2 cellular contexts compared by ENCODE assay signal in genomic region chr11:90582999-90583398, GRCh38.
DNase-seq lines count a peak whose midpoint lies in the region; TF ChIP-seq lines count a peak whose summit lies in the region.
"Not testable (repeated sequence)": the region's sequence is repeated elsewhere in the genome, so short reads cannot be mapped to it uniquely, and the experiment has no call there.

No MANE protein-coding gene starts in this region.

- not testable (repeated sequence) for H3K36me3 Mint-ChIP-seq in chondrocyte (ENCODE audit: low read depth)

- not testable (repeated sequence) for H3K27ac ChIP-seq in PC-9

- POLR2A ChIA-PET in PC-9 (lab: Charles Lee; ENCODE audit: unreplicated experiment) = not testable (repeated sequence)

- H3K27me3 Mint-ChIP-seq in chondrocyte (ENCODE audit: low read depth) = not testable (repeated sequence)

- TF ChIP-seq CTCF in PC-9 (conservative IDR thresholded peaks at IDR 0.05); chondrocyte (IDR thresholded peaks at IDR 0.05): not testable (repeated sequence)

- intact Hi-C loops in PC-9 (cut with micrococcal nuclease; ENCODE audit: unreplicated experiment) = not testable (repeated sequence)

- H2AFZ ChIP-seq in PC-9 = 0 out of 2 replicates have a peak overlapping the region, but pooled peaks have one; percentile 26

- not testable (repeated sequence) for H3F3A ChIP-seq in PC-9 (ENCODE audit: insufficient read depth, low read depth)

- peaks cover 19% of the 10 kb centered on the region for H3K9me3 Mint-ChIP-seq in chondrocyte (ENCODE audit: low read depth)

- BruUV-seq in PC-9 (replicated peaks; lab: Mats Ljungman, UMichigan) = not testable (repeated sequence)

- not testable (repeated sequence) for H4K20me1 ChIP-seq in PC-9 (ENCODE audit: insufficient read depth)

- H3K36me3 ChIP-seq in PC-9 (ENCODE audit: low read depth) = not testable (repeated sequence)

- DNase-seq in PC-9 = not testable (repeated sequence)
- DNase-seq in chondrocyte (ENCODE audit: low spot score) = peak; percentile 55

- not testable (repeated sequence) for H3K9me3 ChIP-seq in PC-9 (ENCODE audit: insufficient read depth, low read depth)

- not testable (repeated sequence) for H3K4me3 ChIP-seq in PC-9

- not testable (repeated sequence) for H3K4me3 Mint-ChIP-seq in chondrocyte (ENCODE audit: unreplicated experiment)

- not testable (repeated sequence) for H3K4me1 Mint-ChIP-seq in chondrocyte (ENCODE audit: low read depth)

- H3K9me2 ChIP-seq in PC-9 (ENCODE audit: insufficient read depth) = not testable (repeated sequence)

- CTCF ChIA-PET in PC-9 (lab: Charles Lee) = not testable (repeated sequence)

- H3K27ac Mint-ChIP-seq in chondrocyte (ENCODE audit: unreplicated experiment) = not testable (repeated sequence)

- not testable (repeated sequence) for H3K4me2 ChIP-seq in PC-9

- not testable (repeated sequence) for H3K27me3 ChIP-seq in PC-9 (ENCODE audit: insufficient read depth, low read depth)

- H3K79me2 ChIP-seq in PC-9 (ENCODE audit: low read depth) = not testable (repeated sequence)

- not testable (repeated sequence) for H3K4me1 ChIP-seq in PC-9 (replicated peaks; ENCODE audit: insufficient read depth)
